8 cellular contexts compared by ENCODE assay signal in the genomic region with DNA sequence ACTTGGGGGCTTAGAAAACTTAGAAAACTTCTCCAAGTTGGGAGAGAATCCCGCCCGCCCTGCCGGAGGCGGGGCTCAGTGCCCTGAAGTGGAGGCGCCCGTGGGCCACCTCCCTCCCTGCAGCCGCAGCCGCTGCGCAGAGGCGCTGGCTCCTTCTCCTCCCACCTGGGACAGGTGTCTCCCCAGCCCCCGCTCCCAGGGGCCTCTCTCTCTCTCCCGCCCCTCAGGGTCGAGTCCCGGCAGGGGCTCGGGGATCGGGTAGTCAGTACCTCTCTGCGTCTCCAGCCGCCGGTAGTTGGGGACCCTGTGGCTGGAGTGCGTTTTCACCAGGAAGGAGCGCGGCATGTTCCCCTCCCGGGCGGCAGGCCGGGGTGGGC. TPM values are rescaled to one million over a fixed set of nuclear protein-coding genes. Genes with fewer than 3 reads are reported as not detected.
DNase-seq lines count a peak whose midpoint lies in the region; ATAC-seq, FAIRE-seq and TF ChIP-seq lines count a peak whose summit lies in the region.

No MANE protein-coding gene starts in this region.

- peaks cover 44% of the 10 kb centered on the region for H3K27me3 Mint-ChIP-seq in osteocyte (ENCODE audit: unreplicated experiment)

- TF ChIP-seq CTCF in osteocyte (IDR thresholded peaks at IDR 0.05), result no peak

- H3K27ac Mint-ChIP-seq in osteocyte (ENCODE audit: unreplicated experiment), result no peak overlapping the region

- peaks cover 2% of the 10 kb centered on the region for H3K4me1 Mint-ChIP-seq in osteocyte (ENCODE audit: unreplicated experiment)

- no peaks in the 10 kb centered on the region for H3K9me3 Mint-ChIP-seq in osteocyte (ENCODE audit: unreplicated experiment)

- H3K4me3 Mint-ChIP-seq in osteocyte (ENCODE audit: unreplicated experiment), result peak overlapping the region; percentile 61

- no peak for TF ChIP-seq POLR2A in GM12891 (IDR thresholded peaks at IDR 0.05; ENCODE audit: low read depth, low read length)

- ATAC-seq in HG03108 (IDR thresholded peaks at IDR 0.05; ENCODE audit: unreplicated experiment) (peak; percentile 8), esophagus mucosa (peak; percentile 36)

- FAIRE-seq in GM12891 (lab: Jason Lieb, UNC), result no peak

- H3K36me3 Mint-ChIP-seq in osteocyte (ENCODE audit: unreplicated experiment), result no peaks in the 10 kb centered on the region

- DNase-seq in NCI-H187 (lab: John Stamatoyannopoulos, UW) (peak; percentile 46 to 48), NCI-H187 treated with DMSO at 0.1 percent for 48 hours (lab: John Stamatoyannopoulos, UW) (no peak), T-helper 22 cell (ENCODE audit: low read depth) (peak; percentile 51), osteocyte (ENCODE audit: extremely low spot score, unreplicated experiment) (no peak), GM12891 (ENCODE audit: insufficient read length, low spot score) (no peak), NCI-H82 treated with DMSO at 0.1 percent for 48 hours (lab: John Stamatoyannopoulos, UW; ENCODE audit: unreplicated experiment) (no peak)

TF ChIP-seq in GM12891, 5 proteins besides CTCF, POLR2A, EP300 and RAD21:
- TF ChIP-seq TAF1 (IDR thresholded peaks at IDR 0.05; ENCODE audit: low read depth, low read length), result no peak
- no peak for TF ChIP-seq POU2F2 (IDR thresholded peaks at IDR 0.05; ENCODE audit: low read depth, low read length)
- no peak for TF ChIP-seq PAX5 (IDR thresholded peaks at IDR 0.05; ENCODE audit: insufficient read depth, low read length, severe bottlenecking)
- no peak for TF ChIP-seq POLR2AphosphoS5 (IDR thresholded peaks at IDR 0.05; ENCODE audit: low read depth, low read length)
- no peak for TF ChIP-seq SPI1 (IDR thresholded peaks at IDR 0.05; ENCODE audit: low read depth, low read length)

RNA-seq across cellular contexts. Expression of gene SNAI3, which starts 0.3 kb away (rescaled TPM):
- total RNA-seq in esophagus mucosa (0.28 TPM), osteocyte (not detected in 2 replicates)
- polyA plus RNA-seq in GM12891 (2012; ENCODE audit: low read depth, missing spikeins), result 2.0 TPM

RNA-seq across cellular contexts. Expression of gene RNF166, which starts 20.2 kb away (rescaled TPM):
- total RNA-seq in esophagus mucosa (4.7 TPM), osteocyte (17.2 and 19.3 TPM in 2 replicates)
- polyA plus RNA-seq in GM12891 (2012; ENCODE audit: low read depth, missing spikeins), result 10.1 TPM

RNA-seq across cellular contexts. Expression of gene CTU2, which starts 20.3 kb away (rescaled TPM):
- total RNA-seq in esophagus mucosa, result 14.3 TPM
- total RNA-seq in osteocyte, result 20.6 and 21.2 TPM in 2 replicates
- polyA plus RNA-seq in GM12891 (2012; ENCODE audit: low read depth, missing spikeins), result 13.8 TPM

RNA-seq across cellular contexts. Expression of gene MVD, which starts 23.2 kb away (rescaled TPM):
- 154 TPM for total RNA-seq in esophagus mucosa
- 28.8 and 32.8 TPM in 2 replicates for total RNA-seq in osteocyte
- 85.4 TPM for polyA plus RNA-seq in GM12891 (2012; ENCODE audit: low read depth, missing spikeins)

RNA-seq across cellular contexts. Expression of gene CYBA, which starts 35.2 kb away (rescaled TPM):
- 66.3 TPM for total RNA-seq in esophagus mucosa
- total RNA-seq in osteocyte, result 51.4 and 51.8 TPM in 2 replicates
- 416 TPM for polyA plus RNA-seq in GM12891 (2012; ENCODE audit: low read depth, missing spikeins)

Comparison
In these comparisons a context has a peak if more than half of its experiments do, and no peak if none do; other contexts are left out.
1. DNase-seq: peak in NCI-H187 (2 of 2) and T-helper 22 cell (single experiment); none in NCI-H187 treated with DMSO at 0.1 percent for 48 hours (single experiment), osteocyte (single experiment), GM12891 (single experiment) and NCI-H82 treated with DMSO at 0.1 percent for 48 hours (single experiment).